ENCODE assay signal across 12 cellular contexts in the genomic region with DNA sequence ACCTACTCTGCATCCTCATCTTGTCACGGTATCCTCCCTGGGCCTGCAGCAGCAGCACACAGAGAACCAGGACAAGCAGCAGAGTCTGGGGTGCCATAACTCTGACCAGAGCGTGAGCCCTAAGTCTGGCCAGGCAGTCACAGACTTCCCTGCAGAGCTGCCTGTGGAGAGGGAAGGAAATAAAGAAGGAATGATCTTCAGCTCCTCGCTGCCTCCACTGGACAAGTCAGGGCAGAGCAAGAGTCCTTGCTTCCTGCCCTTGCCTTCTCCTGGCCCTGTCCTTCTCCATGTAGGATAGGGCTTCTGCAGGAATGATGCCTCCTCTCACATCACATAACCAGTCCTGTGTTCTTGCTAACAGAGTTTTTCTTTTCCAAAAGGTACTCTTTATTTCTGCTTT.
DNase-seq lines count a peak whose midpoint lies in the region; TF ChIP-seq lines count a peak whose summit lies in the region.
"Had no signal": no experiment of that assay in that cellular context is flagged by ENCODE, and none has a peak within 500 bp of the region (broad histone marks: within the 10 kb centered on the region; RNA-seq: fewer than 3 reads in every experiment).

No MANE protein-coding gene starts in this region.

- H3K4me3 ChIP-seq in LNCaP clone FGC (ENCODE audit: low read depth, low read length): no peak overlapping the region
- H3K4me3 ChIP-seq in fibroblast of pulmonary artery (replicated peaks; ENCODE audit: low read depth, low read length): no peak overlapping the region
- H3K4me3 ChIP-seq: adrenal gland had no signal

- DNase-seq in DMS 273 (lab: John Stamatoyannopoulos, UW; ENCODE audit: unreplicated experiment) (peak; percentile 32), DMS 273 treated with DMSO at 0.1 percent for 48 hours (lab: John Stamatoyannopoulos, UW) (no peak), LNCaP clone FGC (ENCODE audit: low read depth) (no peak), fibroblast of pulmonary artery (ENCODE audit: low read depth) (peak; percentile 0), retina (peak; percentile 2), COLO829 (ENCODE audit: low spot score) (no peak), NOMO-1 treated with dmso at 0.1 percent for 144 hours (lab: John Stamatoyannopoulos, UW; ENCODE audit: unreplicated experiment) (no peak)
- no peak for DNase-seq in activated CD4-positive, CD25-positive, alpha-beta regulatory T cell (lab: John Stamatoyannopoulos, UW)
- DNase-seq: 8988T, adrenal gland, GDM1, NCI-H1092 had no signal

- TF ChIP-seq CTCF in LNCaP clone FGC (IDR thresholded peaks at IDR 0.05; ENCODE audit: control insufficient read depth, extremely low read depth, insufficient read depth) (peak; percentile 23; the same call in 1 of the 2 replicates), fibroblast of pulmonary artery (IDR thresholded peaks at IDR 0.05; ENCODE audit: low read length, missing control alignments) (peak; percentile 5)

Comparison
In these comparisons a context has a peak if more than half of its experiments do, and no peak if none do; other contexts are left out.
1. DNase-seq: peak in DMS 273 (single experiment), fibroblast of pulmonary artery (single experiment) and retina (single experiment); none in DMS 273 treated with DMSO at 0.1 percent for 48 hours (single experiment), LNCaP clone FGC (single experiment), activated CD4-positive, CD25-positive, alpha-beta regulatory T cell (0 of 4), COLO829 (single experiment) and NOMO-1 treated with dmso at 0.1 percent for 144 hours (single experiment).